20 cellular contexts compared by ENCODE assay signal in the genomic region with DNA sequence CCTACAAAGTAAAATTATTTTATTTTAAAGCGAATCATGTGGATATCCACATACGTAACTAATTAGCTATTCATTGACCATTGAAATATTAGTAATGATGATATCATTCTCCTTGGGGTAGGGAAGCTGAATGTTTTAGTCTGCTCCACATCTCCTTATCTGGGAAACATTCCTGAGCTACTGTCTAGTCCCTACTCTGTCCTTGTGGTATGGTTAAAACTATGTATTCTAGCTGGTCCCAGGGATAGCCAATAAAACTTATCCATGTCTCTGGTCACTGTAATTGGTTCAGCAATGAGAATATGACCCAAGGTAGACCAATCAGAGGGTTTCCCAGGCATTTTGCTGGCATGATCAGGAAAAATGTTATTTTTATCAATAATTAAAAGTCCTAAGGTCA.
"Had no signal": no experiment of that assay in that cellular context is flagged by ENCODE, and none has a peak within 500 bp of the region (broad histone marks: within the 10 kb centered on the region; RNA-seq: fewer than 3 reads in every experiment).

No MANE protein-coding gene starts in this region.

- H3K36me3 ChIP-seq: sigmoid colon, spleen, thoracic aorta, upper lobe of left lung had no signal

- H3K4me1 Mint-ChIP-seq: activated CD4-positive, alpha-beta T cell treated with anti-CD3 and anti-CD28 coated beads, Interleukin-2, amount 10 ng/mL, durations not matched to agents 24 days and 14 days; activated naive CD8-positive, alpha-beta T cell treated with anti-CD3 and anti-CD28 coated beads, Interleukin-2, amount 10 ng/mL, durations not matched to agents 7 days and 5 days; central memory CD8-positive, alpha-beta T cell; natural killer cell; stimulated activated naive B cell treated with anti-CD40 and anti-IgM and Interleukin-4, amounts not matched to agents 10 μg/mL and 1 μg/mL and 100 μg/mL, for 72 hours had no signal

- H3K36me3 Mint-ChIP-seq: activated naive CD8-positive, alpha-beta T cell treated with anti-CD3 and anti-CD28 coated beads, Interleukin-2, amount 10 ng/mL, durations not matched to agents 7 days and 5 days; natural killer cell; stimulated activated naive B cell treated with anti-CD40 and anti-IgM and Interleukin-4, amounts not matched to agents 10 μg/mL and 1 μg/mL and 100 μg/mL, for 72 hours had no signal

- DNase-seq: activated CD4-positive, alpha-beta T cell treated with anti-CD3 and anti-CD28 coated beads, Interleukin-2, amount 10 ng/mL, durations not matched to agents 24 days and 14 days; activated CD8-positive, alpha-beta T cell treated with anti-CD3 and anti-CD28 coated beads, Interleukin-2, amount 10 ng/mL, durations not matched to agents 7 days and 5 days; activated naive CD4-positive, alpha-beta T cell treated with Interleukin-2 at 50 U/mL for 16 hours; activated naive CD8-positive, alpha-beta T cell treated with anti-CD3 and anti-CD28 coated beads, Interleukin-2, amount 10 ng/mL, durations not matched to agents 7 days and 5 days; activated T-cell treated with anti-CD3 and anti-CD28 coated beads, Interleukin-2, amount 50 U/mL, for 24 hours; cortex of kidney; natural killer cell; nucleus accumbens; posterior cingulate gyrus; sigmoid colon; spleen; stimulated activated CD4-positive, alpha-beta T cell treated with anti-CD3 and anti-CD28 coated beads, Interleukin-4, amount 100 ng/mL, for 4 hours; stimulated activated naive B cell treated with anti-CD40 and anti-IgM and Interleukin-4, amounts not matched to agents 10 μg/mL and 1 μg/mL and 100 μg/mL, for 72 hours; T-helper 1 cell; T1000; upper lobe of left lung had no signal

- H3K4me3 ChIP-seq: sigmoid colon, spleen, thoracic aorta, upper lobe of left lung had no signal

- H3K27ac ChIP-seq: foreskin keratinocyte, sigmoid colon, spleen, thoracic aorta, upper lobe of left lung had no signal

- H3K4me3 Mint-ChIP-seq: activated CD4-positive, alpha-beta T cell treated with anti-CD3 and anti-CD28 coated beads, Interleukin-2, amount 10 ng/mL, durations not matched to agents 24 days and 14 days; activated CD8-positive, alpha-beta T cell treated with anti-CD3 and anti-CD28 coated beads, Interleukin-2, amount 10 ng/mL, durations not matched to agents 7 days and 5 days; activated naive CD8-positive, alpha-beta T cell treated with anti-CD3 and anti-CD28 coated beads, Interleukin-2, amount 10 ng/mL, durations not matched to agents 7 days and 5 days; activated T-cell treated with anti-CD3 and anti-CD28 coated beads, Interleukin-2, amount 50 U/mL, for 24 hours; central memory CD8-positive, alpha-beta T cell; natural killer cell; stimulated activated naive B cell treated with anti-CD40 and anti-IgM and Interleukin-4, amounts not matched to agents 10 μg/mL and 1 μg/mL and 100 μg/mL, for 72 hours had no signal

- H3K27me3 ChIP-seq: sigmoid colon, spleen, upper lobe of left lung had no signal

- H3K9me3 Mint-ChIP-seq: activated CD4-positive, alpha-beta T cell treated with anti-CD3 and anti-CD28 coated beads, Interleukin-2, amount 10 ng/mL, durations not matched to agents 24 days and 14 days; activated naive CD8-positive, alpha-beta T cell treated with anti-CD3 and anti-CD28 coated beads, Interleukin-2, amount 10 ng/mL, durations not matched to agents 7 days and 5 days; activated T-cell treated with anti-CD3 and anti-CD28 coated beads, Interleukin-2, amount 50 U/mL, for 24 hours; activated T-helper 2 cell treated with anti-CD3 and anti-CD28 coated beads, Interferon-gamma antibody, Interleukin-2, Interleukin-4, amounts not matched to agents 10 μg/mL and 5 μg/mL and 100 μg/mL, durations not matched to agents 14 hours and 24 hours and 36 hours; central memory CD8-positive, alpha-beta T cell; natural killer cell; stimulated activated naive B cell treated with anti-CD40 and anti-IgM and Interleukin-4, amounts not matched to agents 10 μg/mL and 1 μg/mL and 100 μg/mL, for 72 hours had no signal

- H3K4me1 ChIP-seq: foreskin keratinocyte, sigmoid colon, spleen, upper lobe of left lung had no signal

- H3K9me3 ChIP-seq: sigmoid colon, spleen, thoracic aorta, upper lobe of left lung had no signal

- H3K27ac Mint-ChIP-seq: activated CD4-positive, alpha-beta T cell treated with anti-CD3 and anti-CD28 coated beads, Interleukin-2, amount 10 ng/mL, durations not matched to agents 24 days and 14 days; activated CD8-positive, alpha-beta T cell treated with anti-CD3 and anti-CD28 coated beads, Interleukin-2, amount 10 ng/mL, durations not matched to agents 7 days and 5 days; activated naive CD8-positive, alpha-beta T cell treated with anti-CD3 and anti-CD28 coated beads, Interleukin-2, amount 10 ng/mL, durations not matched to agents 7 days and 5 days; activated T-cell treated with anti-CD3 and anti-CD28 coated beads, Interleukin-2, amount 50 U/mL, for 24 hours; activated T-helper 2 cell treated with anti-CD3 and anti-CD28 coated beads, Interferon-gamma antibody, Interleukin-2, Interleukin-4, amounts not matched to agents 10 μg/mL and 5 μg/mL and 100 μg/mL, durations not matched to agents 14 hours and 24 hours and 36 hours; natural killer cell; stimulated activated naive B cell treated with anti-CD40 and anti-IgM and Interleukin-4, amounts not matched to agents 10 μg/mL and 1 μg/mL and 100 μg/mL, for 72 hours had no signal
